ENCODE assay signal across 18 cellular contexts in genomic region chr7:7829667-7830066, GRCh38.
DNase-seq lines count a peak whose midpoint lies in the region; FAIRE-seq and TF ChIP-seq lines count a peak whose summit lies in the region.
"Had no signal": no experiment of that assay in that cellular context is flagged by ENCODE, and none has a peak within 500 bp of the region (broad histone marks: within the 10 kb centered on the region; RNA-seq: fewer than 3 reads in every experiment).

No MANE protein-coding gene starts in this region.

- H2BK5ac ChIP-seq in trophoblast cell (ENCODE audit: low read depth, low read length, poor library complexity): no peak overlapping the region

- H3K4me3 ChIP-seq in trophoblast cell (ENCODE audit: low read depth, low read length): no peak overlapping the region
- H3K4me3 ChIP-seq: spleen, testis had no signal

- no peak overlapping the region for H2AK5ac ChIP-seq in trophoblast cell (ENCODE audit: low read length)

- H3K9ac ChIP-seq in trophoblast cell (ENCODE audit: low read length): no peak overlapping the region

- no peaks in the 10 kb centered on the region for H3K9me3 ChIP-seq in trophoblast cell (ENCODE audit: insufficient read depth, low read depth, low read length)
- H3K9me3 ChIP-seq: testis had no signal

- H2BK12ac ChIP-seq in trophoblast cell (ENCODE audit: low read length): no peak overlapping the region

- H4K91ac ChIP-seq in trophoblast cell (ENCODE audit: low read depth, low read length): no peak overlapping the region

- H4K12ac ChIP-seq in trophoblast cell (ENCODE audit: low read depth, low read length): no peak overlapping the region

- no peak for TF ChIP-seq POLR2A in GM12892 (IDR thresholded peaks at IDR 0.05; ENCODE audit: low read depth, low read length)

- peaks cover 0 to 2% of the 10 kb centered on the region in 2 experiments for H3K4me1 ChIP-seq in trophoblast cell (ENCODE audit: control insufficient read depth in 1 of 2, insufficient read depth in 2 of 2, low read length in 2 of 2)
- H3K4me1 ChIP-seq: testis had no signal

- H3K36me3 ChIP-seq in trophoblast cell (ENCODE audit: control insufficient read depth in 1 of 2, insufficient read depth in 2 of 2, low read length in 2 of 2): no peaks in the 10 kb centered on the region
- H3K36me3 ChIP-seq: WERI-Rb-1 had no signal

- H3K18ac ChIP-seq in trophoblast cell (ENCODE audit: low read length): no peak overlapping the region

- DNase-seq in DMS53 (lab: John Stamatoyannopoulos, UW): peak; percentile 65
- DNase-seq in NCI-H69 (lab: John Stamatoyannopoulos, UW): peak; percentile 72
- no peak for DNase-seq in epithelial cell of prostate (ENCODE audit: low read depth, low spot score)
- DNase-seq in trophoblast cell: peak; percentile 48 to 75
- no peak for DNase-seq in NCI-H1417 (lab: John Stamatoyannopoulos, UW)
- no peak for DNase-seq in GM12892 (ENCODE audit: insufficient read length)
- DNase-seq in amniotic stem cell (lab: John Stamatoyannopoulos, UW): no peak
- DNase-seq: activated CD4-positive, alpha-beta memory T cell treated with anti-CD3 and anti-CD28 coated beads for 36 hours; activated T-cell treated with anti-CD3 and anti-CD28 coated beads, Interleukin-2, amount 50 U/mL, for 48 hours; cerebellar nuclear complex; effector memory CD4-positive, alpha-beta T cell; IMR-90; left cardiac atrium; NCI-H226; NK-92 treated with Interleukin-12 subunit alpha and Interleukin-12 subunit beta, amount 100 ng/mL, for 24 hours; spleen; testis; WERI-Rb-1 had no signal

- FAIRE-seq in GM12892 (lab: Jason Lieb, UNC): no peak

- H3K79me2 ChIP-seq in trophoblast cell (ENCODE audit: control insufficient read depth, insufficient read depth, low read length, poor library complexity): no peaks in the 10 kb centered on the region

- H3K27me3 ChIP-seq in trophoblast cell (ENCODE audit: insufficient read depth, low read length): no peaks in the 10 kb centered on the region
- H3K27me3 ChIP-seq: spleen, testis had no signal

- H3K4me2 ChIP-seq in trophoblast cell (ENCODE audit: low read length): no peak overlapping the region

- no peak overlapping the region for H3K23ac ChIP-seq in trophoblast cell (ENCODE audit: low read length)

- H3K27ac ChIP-seq in epithelial cell of prostate (peak overlapping the region; percentile 39), trophoblast cell (ENCODE audit: low read depth, low read length) (no peak overlapping the region)
- H3K27ac ChIP-seq: spleen, testis, WERI-Rb-1 had no signal

- no peaks in the 10 kb centered on the region for H3K79me1 ChIP-seq in trophoblast cell (ENCODE audit: low read length)

- H4K8ac ChIP-seq in trophoblast cell (ENCODE audit: low read depth, low read length): no peak overlapping the region

- WGBS in trophoblast cell (ENCODE audit: extremely low coverage, insufficient coverage, insufficient read length): no CpG with 5 or more reads among the region's 2 CpGs

- H3K4ac ChIP-seq in trophoblast cell (ENCODE audit: low read depth, low read length): no peak overlapping the region

- H2AFZ ChIP-seq in trophoblast cell (ENCODE audit: insufficient read depth, low read length, poor library complexity): no peak overlapping the region

- H3K14ac ChIP-seq in trophoblast cell (ENCODE audit: low read length): no peak overlapping the region

- no peak overlapping the region for H2BK120ac ChIP-seq in trophoblast cell (ENCODE audit: insufficient read depth, low read length, poor library complexity)

Comparison
In these comparisons a context has a peak if more than half of its experiments do, and no peak if none do; other contexts are left out.
1. DNase-seq: peak in DMS53 (single experiment), NCI-H69 (single experiment) and trophoblast cell (2 of 2); none in epithelial cell of prostate (single experiment), NCI-H1417 (0 of 3), GM12892 (single experiment) and amniotic stem cell (single experiment).